In the genomic region with DNA sequence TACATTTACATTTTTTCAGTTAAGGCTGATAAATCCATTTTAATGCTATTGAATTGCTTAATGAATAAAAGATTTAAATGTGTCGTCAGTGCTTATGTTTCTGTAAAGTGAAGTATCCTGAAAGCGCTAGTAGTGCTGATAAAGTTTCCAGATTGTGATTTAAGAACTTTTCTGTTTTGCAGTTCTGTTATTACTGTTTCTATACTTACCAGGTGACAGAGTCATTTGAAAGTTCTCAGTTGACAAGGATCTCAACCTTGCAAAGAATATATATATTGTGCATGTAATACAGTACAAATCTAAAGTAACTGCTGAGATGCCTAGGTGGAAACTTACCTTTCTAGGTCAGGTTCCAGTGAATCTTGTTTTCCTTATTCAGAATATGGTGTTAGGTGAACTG, we compare ENCODE assay signal across 15 cellular contexts.
A peak's percentile ranks its signal among the peaks of the same experiment; 100 is the strongest.
DNase-seq lines count a peak whose midpoint lies in the region; ATAC-seq and TF ChIP-seq lines count a peak whose summit lies in the region.
"Had no signal": no experiment of that assay in that cellular context is flagged by ENCODE, and none has a peak within 500 bp of the region (broad histone marks: within the 10 kb centered on the region; RNA-seq: fewer than 3 reads in every experiment).

No MANE protein-coding gene starts in this region.

- no peaks in the 10 kb centered on the region for H3K9me3 ChIP-seq in body of pancreas
- H3K9me3 ChIP-seq: left ventricle myocardium inferior, thoracic aorta had no signal

- H3K4me1 ChIP-seq in GM23338 (ENCODE audit: insufficient read depth) (peaks cover 64% of the 10 kb centered on the region), body of pancreas (peaks cover 29% of the 10 kb centered on the region)

- H3K9me2 ChIP-seq in GM23338 (ENCODE audit: insufficient read depth), result no peaks in the 10 kb centered on the region

- H3K9me3 Mint-ChIP-seq in GM23338 (no peaks in the 10 kb centered on the region), memory B cell (no peaks in the 10 kb centered on the region)
- H3K9me3 Mint-ChIP-seq: nephron had no signal

- H3K4me3 ChIP-seq in GM23338, result no peak overlapping the region
- H3K4me3 ChIP-seq in body of pancreas, result no peak overlapping the region
- H3K4me3 ChIP-seq: left ventricle myocardium inferior, thoracic aorta had no signal

- H3K4me2 ChIP-seq in GM23338, result no peak overlapping the region

- no peak for TF ChIP-seq POLR2A in body of pancreas (IDR thresholded peaks at IDR 0.05)

- H3K27ac ChIP-seq in GM23338 (ENCODE audit: low read depth) (no peak overlapping the region; the same call in 1 of the 2 replicates), body of pancreas (no peak overlapping the region)
- H3K27ac ChIP-seq: C4-2B, epithelial cell of prostate, thoracic aorta had no signal

- H3K27ac Mint-ChIP-seq in GM23338, result peak overlapping the region; percentile 30
- H3K27ac Mint-ChIP-seq in memory B cell, result peak overlapping the region; percentile 61

- TF ChIP-seq CTCF in GM23338 (conservative IDR thresholded peaks at IDR 0.05; ENCODE audit: low read depth in 2 of 2) (no peak), body of pancreas (IDR thresholded peaks at IDR 0.05) (no peak)

- intact Hi-C loops in body of pancreas (cut with DNase I), result no loop called here

- H3K4me1 Mint-ChIP-seq in GM23338 (peaks cover 75% of the 10 kb centered on the region), memory B cell (peaks cover 64% of the 10 kb centered on the region)

- DNase-seq in GM23338 (ENCODE audit: low spot score) (no peak), memory B cell (ENCODE audit: low spot score in 2 of 2) (no peak), body of pancreas (no peak), NCI-H1694 (lab: John Stamatoyannopoulos, UW) (no peak), DMS 273 treated with DMSO at 0.1 percent for 48 hours (lab: John Stamatoyannopoulos, UW) (no peak)
- DNase-seq: activated CD8-positive, alpha-beta memory T cell treated with anti-CD3 and anti-CD28 coated beads for 24 hours; GF-D8; left ventricle myocardium inferior had no signal

- H3K27me3 Mint-ChIP-seq in GM23338 (ENCODE audit: insufficient read depth, low read depth, poor library complexity), result peaks cover 6% of the 10 kb centered on the region
- H3K27me3 Mint-ChIP-seq in memory B cell, result no peaks in the 10 kb centered on the region

- H3K4me3 Mint-ChIP-seq in GM23338, result no peak overlapping the region
- H3K4me3 Mint-ChIP-seq in memory B cell, result no peak overlapping the region
- H3K4me3 Mint-ChIP-seq: nephron had no signal

- H3F3A ChIP-seq in GM23338 (replicated peaks; ENCODE audit: low read depth), result no peaks in the 10 kb centered on the region

- H3K79me2 ChIP-seq in GM23338 (replicated peaks; ENCODE audit: insufficient read depth), result peaks cover 100% of the 10 kb centered on the region

- H2AFZ ChIP-seq in GM23338, result no peak overlapping the region

- no peaks in the 10 kb centered on the region for H3K36me3 ChIP-seq in GM23338 (ENCODE audit: insufficient read depth)
- H3K36me3 ChIP-seq in body of pancreas (replicated peaks in 1 of 2; ENCODE audit: insufficient read depth in 1 of 2, low read depth in 2 of 2), result no peaks in the 10 kb centered on the region
- H3K36me3 ChIP-seq: left ventricle myocardium inferior, thoracic aorta had no signal

- H3K36me3 Mint-ChIP-seq in GM23338 (ENCODE audit: low read depth) (no peaks in the 10 kb centered on the region), memory B cell (peaks cover 1% of the 10 kb centered on the region)

- H3K27me3 ChIP-seq in GM23338 (ENCODE audit: insufficient read depth) (no peaks in the 10 kb centered on the region), body of pancreas (no peaks in the 10 kb centered on the region)

- WGBS in body of pancreas, 2 donors, result 81 to 85% methylated on average over 2 of the region's 2 CpGs

- ATAC-seq in GM18868 (IDR thresholded peaks at IDR 0.05; ENCODE audit: unreplicated experiment) (peak; percentile 68), GM23338 (no peak), HG03280 (IDR thresholded peaks at IDR 0.05; ENCODE audit: unreplicated experiment) (peak; percentile 55), memory B cell (ENCODE audit: low read depth) (no peak), body of pancreas (no peak)
- ATAC-seq: sciatic nerve had no signal

- H4K20me1 ChIP-seq in GM23338 (replicated peaks; ENCODE audit: insufficient read depth), result 0 out of 2 replicates have a peak, but pooled peaks cover 3% of the 10 kb centered on the region

TF ChIP-seq in GM23338, 12 proteins besides CTCF, POLR2A, EP300 and RAD21 (continues in another document):
- TF ChIP-seq, protein P1, sequence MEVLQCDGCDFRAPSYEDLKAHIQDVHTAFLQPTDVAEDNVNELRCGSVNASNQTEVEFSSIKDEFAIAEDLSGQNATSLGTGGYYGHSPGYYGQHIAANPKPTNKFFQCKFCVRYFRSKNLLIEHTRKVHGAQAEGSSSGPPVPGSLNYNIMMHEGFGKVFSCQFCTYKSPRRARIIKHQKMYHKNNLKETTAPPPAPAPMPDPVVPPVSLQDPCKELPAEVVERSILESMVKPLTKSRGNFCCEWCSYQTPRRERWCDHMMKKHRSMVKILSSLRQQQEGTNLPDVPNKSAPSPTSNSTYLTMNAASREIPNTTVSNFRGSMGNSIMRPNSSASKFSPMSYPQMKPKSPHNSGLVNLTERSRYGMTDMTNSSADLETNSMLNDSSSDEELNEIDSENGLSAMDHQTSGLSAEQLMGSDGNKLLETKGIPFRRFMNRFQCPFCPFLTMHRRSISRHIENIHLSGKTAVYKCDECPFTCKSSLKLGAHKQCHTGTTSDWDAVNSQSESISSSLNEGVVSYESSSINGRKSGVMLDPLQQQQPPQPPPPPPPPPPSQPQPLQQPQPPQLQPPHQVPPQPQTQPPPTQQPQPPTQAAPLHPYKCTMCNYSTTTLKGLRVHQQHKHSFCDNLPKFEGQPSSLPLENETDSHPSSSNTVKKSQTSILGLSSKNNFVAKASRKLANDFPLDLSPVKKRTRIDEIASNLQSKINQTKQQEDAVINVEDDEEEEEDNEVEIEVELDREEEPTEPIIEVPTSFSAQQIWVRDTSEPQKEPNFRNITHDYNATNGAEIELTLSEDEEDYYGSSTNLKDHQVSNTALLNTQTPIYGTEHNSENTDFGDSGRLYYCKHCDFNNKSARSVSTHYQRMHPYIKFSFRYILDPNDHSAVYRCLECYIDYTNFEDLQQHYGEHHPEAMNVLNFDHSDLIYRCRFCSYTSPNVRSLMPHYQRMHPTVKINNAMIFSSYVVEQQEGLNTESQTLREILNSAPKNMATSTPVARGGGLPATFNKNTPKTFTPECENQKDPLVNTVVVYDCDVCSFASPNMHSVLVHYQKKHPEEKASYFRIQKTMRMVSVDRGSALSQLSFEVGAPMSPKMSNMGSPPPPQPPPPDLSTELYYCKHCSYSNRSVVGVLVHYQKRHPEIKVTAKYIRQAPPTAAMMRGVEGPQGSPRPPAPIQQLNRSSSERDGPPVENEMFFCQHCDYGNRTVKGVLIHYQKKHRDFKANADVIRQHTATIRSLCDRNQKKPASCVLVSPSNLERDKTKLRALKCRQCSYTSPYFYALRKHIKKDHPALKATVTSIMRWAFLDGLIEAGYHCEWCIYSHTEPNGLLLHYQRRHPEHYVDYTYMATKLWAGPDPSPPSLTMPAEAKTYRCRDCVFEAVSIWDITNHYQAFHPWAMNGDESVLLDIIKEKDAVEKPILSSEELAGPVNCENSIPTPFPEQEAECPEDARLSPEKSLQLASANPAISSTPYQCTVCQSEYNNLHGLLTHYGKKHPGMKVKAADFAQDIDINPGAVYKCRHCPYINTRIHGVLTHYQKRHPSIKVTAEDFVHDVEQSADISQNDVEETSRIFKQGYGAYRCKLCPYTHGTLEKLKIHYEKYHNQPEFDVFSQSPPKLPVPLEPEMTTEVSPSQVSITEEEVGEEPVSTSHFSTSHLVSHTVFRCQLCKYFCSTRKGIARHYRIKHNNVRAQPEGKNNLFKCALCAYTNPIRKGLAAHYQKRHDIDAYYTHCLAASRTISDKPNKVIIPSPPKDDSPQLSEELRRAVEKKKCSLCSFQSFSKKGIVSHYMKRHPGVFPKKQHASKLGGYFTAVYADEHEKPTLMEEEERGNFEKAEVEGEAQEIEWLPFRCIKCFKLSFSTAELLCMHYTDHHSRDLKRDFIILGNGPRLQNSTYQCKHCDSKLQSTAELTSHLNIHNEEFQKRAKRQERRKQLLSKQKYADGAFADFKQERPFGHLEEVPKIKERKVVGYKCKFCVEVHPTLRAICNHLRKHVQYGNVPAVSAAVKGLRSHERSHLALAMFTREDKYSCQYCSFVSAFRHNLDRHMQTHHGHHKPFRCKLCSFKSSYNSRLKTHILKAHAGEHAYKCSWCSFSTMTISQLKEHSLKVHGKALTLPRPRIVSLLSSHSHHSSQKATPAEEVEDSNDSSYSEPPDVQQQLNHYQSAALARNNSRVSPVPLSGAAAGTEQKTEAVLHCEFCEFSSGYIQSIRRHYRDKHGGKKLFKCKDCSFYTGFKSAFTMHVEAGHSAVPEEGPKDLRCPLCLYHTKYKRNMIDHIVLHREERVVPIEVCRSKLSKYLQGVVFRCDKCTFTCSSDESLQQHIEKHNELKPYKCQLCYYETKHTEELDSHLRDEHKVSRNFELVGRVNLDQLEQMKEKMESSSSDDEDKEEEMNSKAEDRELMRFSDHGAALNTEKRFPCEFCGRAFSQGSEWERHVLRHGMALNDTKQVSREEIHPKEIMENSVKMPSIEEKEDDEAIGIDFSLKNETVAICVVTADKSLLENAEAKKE (CRISPR knock-in tag; IDR thresholded peaks at IDR 0.05), result no peak
- TF ChIP-seq EZH2 (IDR thresholded peaks at IDR 0.05; ENCODE audit: low read depth, unreplicated experiment) (no peak), STAT1 (IDR thresholded peaks at IDR 0.05; ENCODE audit: unreplicated experiment) (no peak)

Comparison
In these comparisons a context has a peak if more than half of its experiments do, and no peak if none do; other contexts are left out.
1. ATAC-seq: peak in GM18868 (single experiment) and HG03280 (single experiment); none in GM23338 (single experiment), memory B cell (single experiment) and body of pancreas (single experiment).